ENCODE assay signal across 2 cellular contexts in the genomic region with DNA sequence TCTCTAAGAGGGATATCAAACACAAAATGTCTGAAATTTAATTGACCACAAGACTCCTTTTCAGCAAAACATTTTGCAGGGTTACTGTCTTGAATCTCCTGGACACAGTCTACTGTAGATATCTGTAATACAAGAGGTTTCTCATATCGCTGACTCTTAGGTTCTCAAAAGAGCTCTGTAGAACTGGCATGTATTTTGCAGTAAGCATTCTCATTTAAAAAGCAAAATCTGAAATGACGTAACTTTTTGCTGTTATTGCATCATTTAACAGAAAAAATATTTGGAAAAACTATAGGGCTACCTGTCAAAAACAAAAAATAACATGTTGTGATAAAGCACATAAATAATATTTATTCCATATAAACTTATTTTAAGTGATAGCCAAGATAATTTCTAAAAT.
TF ChIP-seq lines count a peak whose summit lies in the region.

No MANE protein-coding gene starts in this region.

TF ChIP-seq in IMR-90, 13 proteins besides CTCF, POLR2A, EP300 and RAD21:
- TF ChIP-seq MXI1 (IDR thresholded peaks at IDR 0.05; ENCODE audit: borderline replicate concordance, low read depth, low read length) = no peak
- TF ChIP-seq CEBPB (IDR thresholded peaks at IDR 0.05; ENCODE audit: low read depth, low read length) = peak; percentile 86

TF ChIP-seq in H1, 55 proteins besides CTCF, POLR2A, EP300 and RAD21:
- TF ChIP-seq TBP (IDR thresholded peaks at IDR 0.05; ENCODE audit: low read depth, low read length) (no peak), ASH2L (IDR thresholded peaks at IDR 0.05; ENCODE audit: low read length) (no peak), CEBPB (IDR thresholded peaks at IDR 0.05; ENCODE audit: low read depth, low read length) (peak; percentile 94)
TF ChIP-seq in H1: peak in this region for 1.
